8 cellular contexts compared by ENCODE assay signal in the genomic region with DNA sequence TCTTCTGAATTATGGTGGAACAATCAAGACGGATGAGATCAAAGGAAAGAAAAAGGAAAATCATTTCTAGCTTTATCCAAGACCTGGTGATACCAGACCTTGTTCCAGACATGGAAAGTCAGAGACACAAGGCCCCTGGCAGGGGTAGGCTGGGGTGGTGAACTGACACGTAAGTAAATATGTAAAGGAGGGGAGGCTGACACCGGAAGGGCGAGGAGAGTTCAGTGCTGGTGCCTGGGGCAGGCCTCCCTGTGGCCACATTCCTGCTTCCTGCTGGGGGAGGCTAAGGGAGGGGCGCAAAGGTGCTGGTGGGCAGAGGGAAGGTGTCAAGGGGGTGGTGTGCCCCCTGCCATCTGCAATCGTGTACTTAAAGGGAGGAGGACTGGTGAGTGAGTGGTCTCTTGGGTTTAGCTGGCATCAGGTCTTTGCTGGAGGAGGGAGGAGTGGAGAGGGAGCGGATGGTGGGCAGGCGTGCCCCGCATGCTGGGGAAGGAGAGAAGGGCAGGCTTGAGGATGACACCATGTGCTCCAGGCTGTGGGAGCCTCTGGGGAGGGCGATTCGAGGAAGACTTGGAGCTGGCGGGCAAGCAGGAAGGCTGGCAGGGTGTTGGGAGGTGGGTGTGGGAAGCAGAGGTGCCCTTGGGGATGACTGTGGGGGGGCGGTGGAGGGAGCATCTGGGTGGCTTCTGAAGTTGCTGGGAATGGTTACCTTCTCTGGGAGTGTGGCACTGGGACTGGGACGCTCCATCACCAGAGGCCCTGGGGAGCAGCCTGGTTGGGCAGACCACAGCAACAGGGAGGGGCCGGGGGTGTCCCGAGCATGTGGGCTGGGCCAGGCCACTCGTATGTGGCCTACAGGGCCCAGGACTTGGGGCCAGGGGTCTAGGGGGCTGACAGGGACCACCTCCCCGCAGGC. TPM values are rescaled to one million over a fixed set of nuclear protein-coding genes. Genes with fewer than 3 reads are reported as not detected.
DNase-seq lines count a peak whose midpoint lies in the region; ATAC-seq and TF ChIP-seq lines count a peak whose summit lies in the region.

No MANE protein-coding gene starts in this region.

- TF ChIP-seq CTCF in colonic mucosa (IDR thresholded peaks at IDR 0.05) (no peak), nephron progenitor cell (IDR thresholded peaks at IDR 0.05) (no peak)

- H3K36me3 ChIP-seq in colonic mucosa, result no peaks in the 10 kb centered on the region

- ATAC-seq in GM18498 (IDR thresholded peaks at IDR 0.05; ENCODE audit: unreplicated experiment) (peak; percentile 72), HG02642 (IDR thresholded peaks at IDR 0.05; ENCODE audit: poor library complexity, unreplicated experiment) (peak; percentile 67), T-helper 17 cell (peak; percentile 72), GM18870 (IDR thresholded peaks at IDR 0.05; ENCODE audit: unreplicated experiment) (no peak)

- H3K4me1 ChIP-seq in colonic mucosa, result peaks cover 20% of the 10 kb centered on the region

- H3K4me1 Mint-ChIP-seq in T-helper 17 cell (peaks cover 52% of the 10 kb centered on the region), nephron progenitor cell (peaks cover 69% of the 10 kb centered on the region)

- peak overlapping the region; percentile 29 for H3K4me3 ChIP-seq in colonic mucosa

- H3K27me3 ChIP-seq in colonic mucosa, result no peaks in the 10 kb centered on the region

- H3K27ac Mint-ChIP-seq in T-helper 17 cell (peak overlapping the region; percentile 99), nephron progenitor cell (peak overlapping the region; percentile 91)

- no peaks in the 10 kb centered on the region for H3K9me3 Mint-ChIP-seq in nephron progenitor cell

- intact Hi-C loops in colonic mucosa (cut with DNase I), result no loop called here

- peaks cover 8% of the 10 kb centered on the region for H3K36me3 Mint-ChIP-seq in T-helper 17 cell (ENCODE audit: low read depth)
- H3K36me3 Mint-ChIP-seq in nephron progenitor cell (ENCODE audit: low read depth), result no peaks in the 10 kb centered on the region

- no peaks in the 10 kb centered on the region for H3K27me3 Mint-ChIP-seq in T-helper 17 cell
- H3K27me3 Mint-ChIP-seq in nephron progenitor cell (ENCODE audit: low read depth, poor library complexity), result peaks cover 5% of the 10 kb centered on the region

- H3K9me3 ChIP-seq in T-helper 17 cell (ENCODE audit: control insufficient read depth, low read length, poor library complexity, severe bottlenecking), result no peaks in the 10 kb centered on the region
- H3K9me3 ChIP-seq in colonic mucosa, result no peaks in the 10 kb centered on the region

- peak overlapping the region; percentile 93 for H3K27ac ChIP-seq in colonic mucosa

- H3K4me3 Mint-ChIP-seq in T-helper 17 cell (peak overlapping the region; percentile 99), nephron progenitor cell (peak overlapping the region; percentile 51)

- H3K9ac ChIP-seq in colonic mucosa (ENCODE audit: low read depth in 2 of 2, low read length in 2 of 2), result peak overlapping the region; percentile 46 to 80

- DNase-seq in T-helper 17 cell (no peak), colonic mucosa (peak; percentile 82), nephron progenitor cell (no peak), kidney glomerular epithelial cell (lab: John Stamatoyannopoulos, UW) (no peak), NCI-H187 (lab: John Stamatoyannopoulos, UW) (no peak)

RNA-seq across cellular contexts. Expression of gene AFAP1, which starts 30.6 kb away (rescaled TPM):
- 10 to 100 TPM; 17.6 to 26.7 TPM for total RNA-seq in T-helper 17 cell
- 10 to 100 TPM; 29.7 to 43.9 TPM for total RNA-seq in colonic mucosa
